ENCODE assay signal across 10 cellular contexts in genomic region chr10:77175631-77176222, GRCh38.
"Had no signal": no experiment of that assay in that cellular context is flagged by ENCODE, and none has a peak within 500 bp of the region (broad histone marks: within the 10 kb centered on the region; RNA-seq: fewer than 3 reads in every experiment).

No MANE protein-coding gene starts in this region.

- H3K9me3 ChIP-seq: psoas muscle, right lobe of liver had no signal

- H3K4me3 ChIP-seq: psoas muscle, right lobe of liver had no signal

- H3K27ac ChIP-seq: psoas muscle, right lobe of liver had no signal

- H3K36me3 ChIP-seq: right lobe of liver had no signal

- DNase-seq: activated naive CD4-positive, alpha-beta T cell treated with Interleukin-2 at 50 U/mL for 16 hours; anterior cingulate cortex; dermis blood vessel endothelial cell; effector memory CD8-positive, alpha-beta T cell; foreskin melanocyte; head of caudate nucleus; kidney glomerular epithelial cell; psoas muscle; right lobe of liver had no signal

- ATAC-seq: activated T-helper 17 cell treated with anti-CD3 and anti-CD28 coated beads, Interleukin-2, amount 50 U/mL, for 72 hours; effector memory CD8-positive, alpha-beta T cell; psoas muscle; right lobe of liver had no signal

- H3K4me1 ChIP-seq: right lobe of liver had no signal

- H3K27me3 ChIP-seq: right lobe of liver had no signal
